ENCODE assay signal across 24 cellular contexts in genomic region chr4:153141238-153141637, GRCh38.
"Had no signal": no experiment of that assay in that cellular context is flagged by ENCODE, and none has a peak within 500 bp of the region (broad histone marks: within the 10 kb centered on the region; RNA-seq: fewer than 3 reads in every experiment).

No MANE protein-coding gene starts in this region.

- H3K27ac ChIP-seq: esophagus muscularis mucosa, heart right ventricle, neural progenitor cell, prostate gland, right atrium auricular region had no signal

- ATAC-seq: activated CD4-positive, CD25-positive, alpha-beta regulatory T cell treated with anti-CD3 and anti-CD28 coated beads, Interleukin-2, amount 50 U/mL, for 24 hours; activated T-cell treated with anti-CD3 and anti-CD28 coated beads, Interleukin-2, amount 50 U/mL, for 72 hours; mucosa of descending colon; naive thymus-derived CD4-positive, alpha-beta T cell; stimulated activated naive CD8-positive, alpha-beta T cell treated with anti-CD3 and anti-CD28 coated beads, Interleukin-15, amount 100 ng/mL, for 72 hours had no signal

- H3K27me3 ChIP-seq: breast epithelium, esophagus muscularis mucosa, neural progenitor cell, right atrium auricular region had no signal

- H3K27ac Mint-ChIP-seq: activated naive CD4-positive, alpha-beta T cell treated with anti-CD3 and anti-CD28 coated beads, Interleukin-2, amount 50 U/mL, for 24 hours; activated T-cell treated with anti-CD3 and anti-CD28 coated beads, Interleukin-2, amount 50 U/mL, for 72 hours; dendritic cell treated with granulocyte-macrophage colony-stimulating factor and Interleukin-4, amounts not matched to agents 40 ng/mL and 50 ng/mL, for 4 days; stimulated activated naive CD8-positive, alpha-beta T cell treated with anti-CD3 and anti-CD28 coated beads, Interleukin-15, amount 100 ng/mL, for 72 hours; type B pancreatic cell had no signal

- H3K27me3 Mint-ChIP-seq: activated naive CD4-positive, alpha-beta T cell treated with anti-CD3 and anti-CD28 coated beads, Interleukin-2, amount 50 U/mL, for 24 hours; type B pancreatic cell had no signal

- H3K4me3 Mint-ChIP-seq: activated naive CD4-positive, alpha-beta T cell treated with anti-CD3 and anti-CD28 coated beads, Interleukin-2, amount 50 U/mL, for 24 hours; activated T-cell treated with anti-CD3 and anti-CD28 coated beads, Interleukin-2, amount 50 U/mL, for 72 hours; dendritic cell treated with granulocyte-macrophage colony-stimulating factor and Interleukin-4, amounts not matched to agents 40 ng/mL and 50 ng/mL, for 4 days; naive thymus-derived CD4-positive, alpha-beta T cell; neural progenitor cell; stimulated activated naive CD8-positive, alpha-beta T cell treated with anti-CD3 and anti-CD28 coated beads, Interleukin-15, amount 100 ng/mL, for 72 hours; type B pancreatic cell had no signal

- DNase-seq: activated CD4-positive, alpha-beta T cell treated with anti-CD3 and anti-CD28 coated beads, Interleukin-2, amount 50 U/mL, for 1 hour; activated gamma-delta T cell; activated T-cell treated with anti-CD3 and anti-CD28 coated beads, Interleukin-2, amount 50 U/mL, for 72 hours; cerebellar nuclear complex; effector memory CD4-positive, alpha-beta T cell; heart right ventricle; kidney glomerular epithelial cell; mesenchymal stem cell; mucosa of descending colon; naive thymus-derived CD4-positive, alpha-beta T cell; stimulated activated CD4-positive, alpha-beta T cell treated with anti-CD3 and anti-CD28 coated beads, Interleukin-12 subunit alpha, Interleukin-12 subunit beta, amount 100 ng/mL, for 4 hours; stimulated activated CD4-positive, alpha-beta T cell treated with anti-CD3 and anti-CD28 coated beads, Interleukin-1b, Interleukin-23, amount 100 ng/mL, for 48 hours; stimulated activated naive CD8-positive, alpha-beta T cell treated with anti-CD3 and anti-CD28 coated beads, Interleukin-15, amount 100 ng/mL, for 72 hours; T-helper 1 cell; T-helper 9 cell had no signal

- H3K4me3 ChIP-seq: breast epithelium, esophagus muscularis mucosa, heart right ventricle, mucosa of descending colon, neural progenitor cell, prostate gland, right atrium auricular region had no signal

- H3K9me3 Mint-ChIP-seq: activated naive CD4-positive, alpha-beta T cell treated with anti-CD3 and anti-CD28 coated beads, Interleukin-2, amount 50 U/mL, for 24 hours; activated T-cell treated with anti-CD3 and anti-CD28 coated beads, Interleukin-2, amount 50 U/mL, for 72 hours; dendritic cell treated with granulocyte-macrophage colony-stimulating factor and Interleukin-4, amounts not matched to agents 40 ng/mL and 50 ng/mL, for 4 days; neural progenitor cell; stimulated activated naive CD8-positive, alpha-beta T cell treated with anti-CD3 and anti-CD28 coated beads, Interleukin-15, amount 100 ng/mL, for 72 hours; type B pancreatic cell had no signal

- H3K36me3 Mint-ChIP-seq: activated naive CD4-positive, alpha-beta T cell treated with anti-CD3 and anti-CD28 coated beads, Interleukin-2, amount 50 U/mL, for 24 hours; naive thymus-derived CD4-positive, alpha-beta T cell; neural progenitor cell; type B pancreatic cell had no signal
